8 cellular contexts compared by ENCODE assay signal in the genomic region with DNA sequence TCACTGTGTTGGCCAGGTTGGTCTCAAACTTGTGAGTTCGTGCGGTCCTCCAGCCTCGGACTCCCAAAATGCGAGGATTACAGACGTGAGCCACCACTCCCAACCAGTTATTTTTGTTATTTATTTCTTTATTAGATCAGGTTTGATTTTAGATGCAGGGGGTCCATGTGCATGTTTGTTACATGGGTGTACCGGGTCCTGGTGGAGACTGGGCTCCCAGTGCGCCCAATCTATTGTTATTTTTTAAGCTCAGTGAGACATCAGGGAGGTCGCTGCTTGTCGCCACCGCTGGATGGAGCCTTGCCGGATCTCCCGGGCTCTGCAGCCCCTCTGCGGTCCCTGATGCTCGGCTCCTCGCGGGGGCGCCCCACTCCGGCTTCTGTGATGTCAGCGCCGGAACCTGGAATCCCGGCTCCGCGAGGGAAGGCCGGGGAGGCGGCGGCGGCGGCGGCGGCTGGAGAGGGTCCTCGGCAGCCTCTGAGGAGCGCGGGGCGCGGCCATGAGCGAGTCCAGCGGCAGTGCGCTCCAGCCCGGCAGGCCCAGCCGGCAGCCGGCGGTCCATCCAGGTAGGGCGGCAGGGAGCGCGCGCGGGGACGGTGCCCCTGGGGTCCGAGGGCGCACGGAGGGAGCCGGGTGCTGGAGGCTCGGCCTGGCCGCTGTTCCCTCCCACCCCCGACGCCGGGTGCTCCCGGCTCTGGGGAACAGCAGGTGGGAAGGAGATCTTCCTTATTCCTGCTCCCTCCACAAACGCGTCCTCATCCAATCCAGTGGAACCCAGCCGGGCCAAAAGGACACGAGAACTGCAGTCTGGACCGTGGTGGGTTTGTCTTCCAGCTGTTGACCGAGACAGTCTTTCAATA. TPM values are rescaled to one million over a fixed set of nuclear protein-coding genes. Genes with fewer than 3 reads are reported as not detected.
DNase-seq lines count a peak whose midpoint lies in the region; ATAC-seq, FAIRE-seq and TF ChIP-seq lines count a peak whose summit lies in the region.

A gene (plus strand): TSS at position 370 of the 860 bp plus-strand sequence. CDS start 130 bp downstream, at position 500.

- H3K4me3 ChIP-seq in GM12865 (ENCODE audit: low read depth, low read length): no peak within 1 kb of the TSS
- peak within 1 kb of the TSS; percentile 71 to 82 (median 76) for H3K4me3 ChIP-seq in H1 (ENCODE audit: extremely low read depth in 1 of 4, insufficient read depth in 2 of 4, low read depth in 3 of 4, low read length in 4 of 4)
- H3K4me3 ChIP-seq in lower leg skin (ENCODE audit: low read depth, poor library complexity, severe bottlenecking): peak within 1 kb of the TSS; percentile 40

- no peak within 1 kb of the TSS for H2BK12ac ChIP-seq in H1 (ENCODE audit: low read depth, low read length)

- H2BK5ac ChIP-seq in H1 (ENCODE audit: low read depth, low read length): no peak within 1 kb of the TSS; the same call in 1 of the 2 replicates

- POLR2A ChIA-PET in H1 (lab: Charles Lee; ENCODE audit: partially characterized antibody): interaction anchor here (1.0 to 1.5 kb wide), 8 partner anchors 25 to 194 kb away, joined by 3 to 8 read pairs (median 3); a partner anchor contains a TSS

- no peak within 1 kb of the TSS for H3K56ac ChIP-seq in H1 (replicated peaks; ENCODE audit: insufficient read length, low read depth, low read length)

- no peak within 1 kb of the TSS for H3K23ac ChIP-seq in H1 (ENCODE audit: insufficient read length)

- H2BK15ac ChIP-seq in H1 (ENCODE audit: low read length): no peak within 1 kb of the TSS

- peak within 1 kb of the TSS; percentile 83; the same call in 1 of the 2 replicates for H3K18ac ChIP-seq in H1 (ENCODE audit: extremely low read depth, low read length)

- H3K79me2 ChIP-seq in H1 (ENCODE audit: control insufficient read depth in 1 of 2, insufficient read depth in 2 of 2, low read length in 2 of 2): no peaks in the 10 kb centered on the region

- peaks cover 0 to 2% (median 0%) of the 10 kb centered on the region in 4 experiments; a peak in 1 of 7 replicates for H3K4me1 ChIP-seq in H1 (replicated peaks in 1 of 4; ENCODE audit: control insufficient read depth in 3 of 4, insufficient read depth in 4 of 4, low read length in 3 of 4)

- DNase-seq in GM12865 (ENCODE audit: low read depth) (peak; percentile 32), NCI-H1436 treated with DMSO at 0.1 percent for 48 hours (lab: John Stamatoyannopoulos, UW) (peak; percentile 38), SW480 (ENCODE audit: low spot score) (peak; percentile 90), H1 (ENCODE audit: low read depth in 1 of 2, low spot score in 2 of 2) (peak; percentile 71 to 93), lower leg skin (ENCODE audit: low spot score in 2 of 2) (peak; percentile 34 to 91), activated gamma-delta T cell treated with Interleukin-2 at 50 U/mL for 16 hours (no peak)
- DNase-seq in stimulated activated CD8-positive, alpha-beta memory T cell treated with anti-CD3 and anti-CD28 coated beads, Interleukin-4, amount 100 ng/mL, for 24 hours (ENCODE audit: low read depth): peak; percentile 10

- H4K8ac ChIP-seq in H1 (ENCODE audit: extremely low read depth, insufficient read depth, low read length): peak within 1 kb of the TSS; percentile 81

- CTCF ChIA-PET in H1 (lab: Charles Lee; ENCODE audit: partially characterized antibody): interaction anchor here (0.5 to 2.9 kb wide), 20 partner anchors 10 to 404 kb away, joined by 3 to 19 read pairs (median 4); a partner anchor contains a TSS

- H4K91ac ChIP-seq in H1 (replicated peaks; ENCODE audit: insufficient read length, low read length): peak within 1 kb of the TSS; percentile 62

- no peaks in the 10 kb centered on the region for H3K79me1 ChIP-seq in H1 (ENCODE audit: low read depth, low read length)

- H2BK120ac ChIP-seq in H1 (replicated peaks; ENCODE audit: low read depth, low read length): no peak within 1 kb of the TSS

- no peaks in the 10 kb centered on the region for H3K27me3 ChIP-seq in H1 (replicated peaks in 1 of 4; ENCODE audit: control insufficient read depth in 3 of 4, extremely low read depth in 1 of 4, insufficient read depth in 3 of 4, low read length in 3 of 4)

- H3K23me2 ChIP-seq in H1 (ENCODE audit: low read depth, low read length): peaks cover 5% of the 10 kb centered on the region

- H4K20me1 ChIP-seq in H1 (replicated peaks in 1 of 2; ENCODE audit: control insufficient read depth in 1 of 2, insufficient read depth in 2 of 2, low read length in 2 of 2): no peaks in the 10 kb centered on the region

- intact Hi-C loops in lower leg skin (cut with DNase I; ENCODE audit: low total_unique reads): loop anchor here (5.0 kb wide), 1 partner anchor 89 kb away; no protein-coding TSS in a partner anchor

- TF ChIP-seq CTCF in GM12865 (IDR thresholded peaks at IDR 0.05; ENCODE audit: insufficient read depth, low read depth, low read length, missing control alignments) (peak; percentile 19), H1 (IDR thresholded peaks at IDR 0.05; ENCODE audit: control extremely low read depth in 1 of 3, insufficient read depth in 1 of 3, low read depth in 1 of 3, low read length in 3 of 3) (peak; percentile 77 to 99 (median 78)), lower leg skin (IDR thresholded peaks at IDR 0.05) (no peak)

- WGBS in H1 (ENCODE audit: extremely low coverage in 1 of 2, insufficient coverage in 1 of 2, insufficient read length in 1 of 2, insufficient replicate concordance in 2 of 2, low coverage in 1 of 2, low lambda C conversion rate in 2 of 2, missing lambda C conversion rate in 1 of 2), 2 experiments: 13% methylated on average over 47 of the region's 64 CpGs; no CpG with 5 or more reads in 1 of the 2 experiments
- 7 to 13% methylated on average over 31 to 53 of the region's 64 CpGs for WGBS in lower leg skin, 2 donors

- H3K9ac ChIP-seq in H1 (replicated peaks in 1 of 4; ENCODE audit: extremely low read depth in 1 of 4, low read depth in 3 of 4, low read length in 3 of 4): peak within 1 kb of the TSS; percentile 24 to 72 (median 68); a peak in 6 of 7 replicates

- peak; percentile 73 to 84 for TF ChIP-seq RAD21 in H1 (IDR thresholded peaks at IDR 0.05 in 1 of 2, conservative IDR thresholded peaks at IDR 0.05 in 1 of 2; ENCODE audit: low read depth in 2 of 2, low read length in 2 of 2)

- no peaks in the 10 kb centered on the region for H3K36me3 ChIP-seq in H1 (ENCODE audit: control insufficient read depth in 2 of 4, insufficient read depth in 4 of 4, low read length in 3 of 4)

- no peak within 1 kb of the TSS for H3K27ac ChIP-seq in H1 (ENCODE audit: low read depth, low read length)

- peak in 1 of 2 experiments; percentile 43; a peak in 1 of 3 replicates for TF ChIP-seq EP300 in H1 (IDR thresholded peaks at IDR 0.05; ENCODE audit: borderline replicate concordance in 1 of 2, low read depth in 2 of 2, low read length in 2 of 2)

- peak within 1 kb of the TSS; percentile 68 to 77 for H3K4me2 ChIP-seq in H1 (ENCODE audit: insufficient read depth in 1 of 2, low read depth in 2 of 2, low read length in 2 of 2)

- 0 out of 2 replicates have a peak within 1 kb of the TSS, but pooled peaks have one; percentile 48 for H2BK20ac ChIP-seq in H1 (ENCODE audit: low read length)

- H3K14ac ChIP-seq in H1 (ENCODE audit: insufficient read length): no peak within 1 kb of the TSS

- no peak; a peak in 1 of 3 replicates for TF ChIP-seq POLR2A in H1 (IDR thresholded peaks at IDR 0.05; ENCODE audit: control extremely low read depth in 1 of 2, low read depth in 2 of 2, low read length in 2 of 2)
- no peak for TF ChIP-seq POLR2A in lower leg skin (IDR thresholded peaks at IDR 0.05)

- no peak within 1 kb of the TSS for H4K5ac ChIP-seq in H1 (ENCODE audit: insufficient read length, low read depth, low read length)

- H2AK5ac ChIP-seq in H1 (ENCODE audit: low read depth, low read length): no peak within 1 kb of the TSS

- no peak within 1 kb of the TSS for H3K4ac ChIP-seq in H1 (replicated peaks; ENCODE audit: insufficient read length, low read depth, low read length)

- no peaks in the 10 kb centered on the region for H3K9me3 ChIP-seq in H1 (ENCODE audit: insufficient read depth in 2 of 2, low read depth in 1 of 2, low read length in 1 of 2)

- FAIRE-seq in H1 (lab: Jason Lieb, UNC): no peak

- peak within 1 kb of the TSS; percentile 99 for H2AFZ ChIP-seq in H1 (ENCODE audit: low read length)

- no peak for ATAC-seq in HG03196 (IDR thresholded peaks at IDR 0.05; ENCODE audit: unreplicated experiment)

TF ChIP-seq in H1, 55 proteins besides CTCF, POLR2A, EP300 and RAD21 (continues in another document):
- TF ChIP-seq POLR2AphosphoS5 (IDR thresholded peaks at IDR 0.05; ENCODE audit: low read depth, low read length): no peak
- TF ChIP-seq TEAD4 (IDR thresholded peaks at IDR 0.05; ENCODE audit: low read depth, low read length): peak; percentile 34; the same call in 1 of the 2 replicates
- no peak for TF ChIP-seq RNF2 (IDR thresholded peaks at IDR 0.05; ENCODE audit: borderline replicate concordance, low read depth, low read length, missing control alignments, poor library complexity, severe bottlenecking)
- TF ChIP-seq, protein P1, sequence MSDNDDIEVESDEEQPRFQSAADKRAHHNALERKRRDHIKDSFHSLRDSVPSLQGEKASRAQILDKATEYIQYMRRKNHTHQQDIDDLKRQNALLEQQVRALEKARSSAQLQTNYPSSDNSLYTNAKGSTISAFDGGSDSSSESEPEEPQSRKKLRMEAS (IDR thresholded peaks at IDR 0.05): no peak
- no peak for TF ChIP-seq FOSL1 (IDR thresholded peaks at IDR 0.05; ENCODE audit: insufficient read depth, low read depth, low read length)
- TF ChIP-seq HDAC6 (IDR thresholded peaks at IDR 0.05; ENCODE audit: low read depth, low read length): no peak
- no peak for TF ChIP-seq NRF1 (IDR thresholded peaks at IDR 0.05; ENCODE audit: low read depth, low read length)
- peak; percentile 46; the same call in 1 of the 2 replicates for TF ChIP-seq BACH1 (IDR thresholded peaks at IDR 0.05; ENCODE audit: low read length)
- TF ChIP-seq SIN3A (conservative IDR thresholded peaks at IDR 0.05 in 1 of 2, IDR thresholded peaks at IDR 0.05 in 1 of 2; ENCODE audit: low read depth in 1 of 2, low read length in 2 of 2): no peak
- TF ChIP-seq PHF8 (conservative IDR thresholded peaks at IDR 0.05; ENCODE audit: low read depth, low read length): peak; percentile 81
- TF ChIP-seq HDAC2 (IDR thresholded peaks at IDR 0.05; ENCODE audit: borderline replicate concordance in 1 of 2, low read depth in 2 of 2, low read length in 2 of 2): peak; percentile 64 to 77; a peak in 2 of 4 replicates

RNA-seq across cellular contexts. Expression of the gene that starts here (rescaled TPM):
- 2.6 and 3.4 TPM in 2 replicates for total RNA-seq in H1 (2021; fragmentation: NEBNext Ultra II Directional; extraction: Animal tissue kit (Norgen Biotek cat#: 25700))
- polyA plus RNA-seq in H1 (2011; rRNA removed): 2.0 and 2.3 TPM in 2 replicates
- 2.6 TPM for polyA plus RNA-seq in H1 (2011; cell fraction: cytosol; rRNA removed)
- polyA plus RNA-seq in H1 (2011; cell fraction: nucleus; rRNA removed): 2.7 TPM
- 2.3 to 3.5 TPM (median 2.5 TPM) in 4 replicates for polyA plus RNA-seq in H1 (2012, experiment 1 of 2)
- polyA plus RNA-seq in H1 (2012, experiment 2 of 2): 0.87 TPM
- polyA plus RNA-seq in H1 (2013, experiment 1 of 2): 4.1 TPM
- 4.3 TPM for polyA plus RNA-seq in H1 (2013, experiment 2 of 2)
- polyA minus RNA-seq in H1 (2011; rRNA and poly(A)+ RNA removed): 5.1 and 5.8 TPM in 2 replicates
- 3.1 TPM for polyA minus RNA-seq in H1 (2011; cell fraction: cytosol; rRNA and poly(A)+ RNA removed)
- 5.3 TPM for polyA minus RNA-seq in H1 (2011; cell fraction: nucleus; rRNA and poly(A)+ RNA removed)
- total RNA-seq in lower leg skin: 1 to 10 TPM in 1 of 4 donors, under 1 TPM in 3; 0.38 to 1.6 (median 0.73) TPM

Comparison
In these comparisons a context has a peak if more than half of its experiments do, and no peak if none do; other contexts are left out.
1. CTCF ChIP-seq: peak in GM12865 (single experiment) and H1 (3 of 3); none in lower leg skin (0 of 3).